ENCODE assay signal across 20 cellular contexts in genomic region chr5:72561407-72561972, GRCh38. TPM values are rescaled to one million over a fixed set of nuclear protein-coding genes. Genes with fewer than 3 reads are reported as not detected.
"Had no signal": no experiment of that assay in that cellular context is flagged by ENCODE, and none has a peak within 500 bp of the region (broad histone marks: within the 10 kb centered on the region; RNA-seq: fewer than 3 reads in every experiment).

No MANE protein-coding gene starts in this region.

- H3K4me1 ChIP-seq: pancreas, uterus had no signal

- H3K27ac ChIP-seq: epithelial cell of prostate, gastrocnemius medialis, heart right ventricle, pancreas, tibial artery, uterus had no signal

- H3K4me3 Mint-ChIP-seq: activated naive CD4-positive, alpha-beta T cell treated with anti-CD3 and anti-CD28 coated beads for 36 hours; activated naive CD8-positive, alpha-beta T cell treated with anti-CD3 and anti-CD28 coated beads, Interleukin-2, amount 50 U/mL, for 24 hours; activated T-helper 17 cell treated with anti-CD3 and anti-CD28 coated beads, Interleukin-2, amount 50 U/mL, for 72 hours; naive thymus-derived CD4-positive, alpha-beta T cell; stimulated activated memory B cell treated with anti-CD40 and anti-IgM and Interleukin-4, amounts not matched to agents 10 μg/mL and 1 μg/mL and 100 μg/mL, for 72 hours; T-helper 2 cell treated with Interferon-gamma antibody and Interleukin-4, amounts not matched to agents 5 μg/mL and 100 μg/mL, for 36 hours had no signal

- DNase-seq: activated CD4-positive, alpha-beta T cell treated with anti-CD3 and anti-CD28 coated beads for 1 hour; activated CD4-positive, alpha-beta T cell treated with anti-CD3 and anti-CD28 coated beads, Interleukin-2, amount 50 U/mL, for 4 hours; activated naive CD4-positive, alpha-beta T cell treated with anti-CD3 and anti-CD28 coated beads for 36 hours; activated naive CD8-positive, alpha-beta T cell treated with anti-CD3 and anti-CD28 coated beads, Interleukin-2, amount 50 U/mL, for 24 hours; activated T-cell treated with anti-CD3 and anti-CD28 coated beads for 4 hours; aorta; gastrocnemius medialis; heart right ventricle; mucosa of descending colon; naive thymus-derived CD4-positive, alpha-beta T cell; pancreas; stimulated activated CD4-positive, alpha-beta T cell treated with anti-CD3 and anti-CD28 coated beads, Interleukin-12 subunit alpha, Interleukin-12 subunit beta, amount 100 ng/mL, for 4 hours; SW 1271; tibial artery; uterus had no signal

- H3K27me3 ChIP-seq: gastrocnemius medialis, heart right ventricle, pancreas, tibial artery, uterus had no signal

- H3K36me3 ChIP-seq: gastrocnemius medialis, heart right ventricle, pancreas, tibial artery, uterus had no signal

- H3K9me3 Mint-ChIP-seq: activated naive CD4-positive, alpha-beta T cell treated with anti-CD3 and anti-CD28 coated beads for 36 hours; activated naive CD8-positive, alpha-beta T cell treated with anti-CD3 and anti-CD28 coated beads, Interleukin-2, amount 50 U/mL, for 24 hours; activated T-helper 17 cell treated with anti-CD3 and anti-CD28 coated beads, Interleukin-2, amount 50 U/mL, for 72 hours; stimulated activated memory B cell treated with anti-CD40 and anti-IgM and Interleukin-4, amounts not matched to agents 10 μg/mL and 1 μg/mL and 100 μg/mL, for 72 hours; T-helper 2 cell treated with Interferon-gamma antibody and Interleukin-4, amounts not matched to agents 5 μg/mL and 100 μg/mL, for 36 hours had no signal

- H3K4me3 ChIP-seq: gastrocnemius medialis, heart right ventricle, mucosa of descending colon, pancreas, tibial artery, uterus had no signal

- H3K9me3 ChIP-seq: gastrocnemius medialis, heart right ventricle, mucosa of descending colon, pancreas, tibial artery, uterus had no signal

- H3K36me3 Mint-ChIP-seq: naive thymus-derived CD4-positive, alpha-beta T cell; stimulated activated memory B cell treated with anti-CD40 and anti-IgM and Interleukin-4, amounts not matched to agents 10 μg/mL and 1 μg/mL and 100 μg/mL, for 72 hours had no signal

- ATAC-seq: activated naive CD8-positive, alpha-beta T cell treated with anti-CD3 and anti-CD28 coated beads, Interleukin-2, amount 50 U/mL, for 24 hours; activated T-helper 17 cell treated with anti-CD3 and anti-CD28 coated beads, Interleukin-2, amount 50 U/mL, for 72 hours; gastrocnemius medialis; left lobe of liver; mucosa of descending colon; naive thymus-derived CD4-positive, alpha-beta T cell; pancreas; stimulated activated memory B cell treated with anti-CD40 and anti-IgM and Interleukin-4, amounts not matched to agents 10 μg/mL and 1 μg/mL and 100 μg/mL, for 72 hours had no signal

- H3K27ac Mint-ChIP-seq: activated naive CD4-positive, alpha-beta T cell treated with anti-CD3 and anti-CD28 coated beads for 36 hours; activated naive CD8-positive, alpha-beta T cell treated with anti-CD3 and anti-CD28 coated beads, Interleukin-2, amount 50 U/mL, for 24 hours; activated T-helper 17 cell treated with anti-CD3 and anti-CD28 coated beads, Interleukin-2, amount 50 U/mL, for 72 hours; naive thymus-derived CD4-positive, alpha-beta T cell; stimulated activated memory B cell treated with anti-CD40 and anti-IgM and Interleukin-4, amounts not matched to agents 10 μg/mL and 1 μg/mL and 100 μg/mL, for 72 hours; T-helper 2 cell treated with Interferon-gamma antibody and Interleukin-4, amounts not matched to agents 5 μg/mL and 100 μg/mL, for 36 hours had no signal

RNA-seq across cellular contexts. Expression of gene ZNF366, which starts 54.3 kb away (rescaled TPM):
- total RNA-seq: activated naive CD4-positive, alpha-beta T cell treated with anti-CD3 and anti-CD28 coated beads for 36 hours; activated T-helper 17 cell treated with anti-CD3 and anti-CD28 coated beads, Interleukin-2, amount 50 U/mL, for 72 hours had no signal
- polyA plus RNA-seq: aorta; naive thymus-derived CD4-positive, alpha-beta T cell had no signal
